1 cellular context compared by ENCODE assay signal in genomic region chr12:80710727-80711066, GRCh38.
TF ChIP-seq lines count a peak whose summit lies in the region.

No MANE protein-coding gene starts in this region.

TF ChIP-seq in H1, 55 proteins besides CTCF, POLR2A, EP300 and RAD21 (continued from another document):
- TF ChIP-seq CHD7 (IDR thresholded peaks at IDR 0.05; ENCODE audit: insufficient replicate concordance, low read length) (no peak), POLR2AphosphoS5 (IDR thresholded peaks at IDR 0.05; ENCODE audit: low read depth, low read length) (no peak), USF2 (IDR thresholded peaks at IDR 0.05; ENCODE audit: low read length) (no peak), GABPA (IDR thresholded peaks at IDR 0.05; ENCODE audit: borderline replicate concordance, insufficient read depth, low read length) (no peak)
